In the genomic region with DNA sequence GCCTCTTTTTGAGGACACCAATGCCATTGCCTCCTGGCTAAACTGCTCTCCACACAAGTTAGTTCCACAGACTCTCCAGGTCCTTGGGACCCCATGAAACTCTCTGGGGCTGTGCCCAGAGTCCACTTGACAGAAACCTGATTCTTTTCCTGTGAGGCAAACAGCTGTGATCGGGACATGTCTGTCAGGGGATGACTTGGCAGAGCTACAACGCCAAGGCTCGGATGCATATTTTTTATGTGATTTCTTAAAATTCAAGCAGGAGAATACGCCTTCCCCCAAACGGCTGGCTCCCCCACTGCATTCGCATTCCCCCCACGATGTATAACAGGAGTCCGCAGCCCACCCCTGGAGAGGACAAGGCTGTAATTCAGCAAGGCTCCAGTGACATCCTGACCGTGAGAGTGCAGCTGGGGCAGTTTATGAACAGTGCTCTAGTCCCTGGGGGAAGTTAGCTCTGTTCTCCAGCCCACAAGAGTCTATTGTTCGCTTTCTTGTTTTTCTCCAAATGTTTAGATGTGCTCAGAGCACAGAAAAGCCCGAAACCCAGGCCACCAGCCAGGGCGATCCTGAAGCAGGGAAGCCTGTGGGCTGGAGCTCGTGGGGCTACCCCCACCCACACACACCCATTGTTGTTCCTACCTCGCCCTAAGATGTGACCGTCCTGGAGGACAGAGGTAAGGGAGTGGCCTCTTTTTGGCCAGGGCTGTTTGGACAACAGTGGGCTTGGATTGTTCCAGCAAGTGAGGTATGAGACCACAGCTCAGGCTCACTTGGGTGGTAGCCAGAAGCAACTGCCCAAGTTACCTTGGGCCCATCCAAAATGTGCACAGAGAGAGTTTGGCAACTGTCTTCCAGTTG, we compare ENCODE assay signal across 11 cellular contexts.
A peak's percentile ranks its signal among the peaks of the same experiment; 100 is the strongest.
DNase-seq lines count a peak whose midpoint lies in the region; ATAC-seq and TF ChIP-seq lines count a peak whose summit lies in the region.
"Had no signal": no experiment of that assay in that cellular context is flagged by ENCODE, and none has a peak within 500 bp of the region (broad histone marks: within the 10 kb centered on the region; RNA-seq: fewer than 3 reads in every experiment).

No MANE protein-coding gene starts in this region.

- H2AK5ac ChIP-seq in trophoblast cell (ENCODE audit: low read length) = peak overlapping the region; percentile 98

- H3K27ac ChIP-seq in BLaER1 (peak overlapping the region; percentile 95), trophoblast cell (ENCODE audit: low read depth, low read length) (peak overlapping the region; percentile 77)

- CTCF ChIA-PET in Calu3 (lab: Charles Lee) = interaction anchor here (0.6 kb wide), 1 partner anchor 332 kb away, joined by 3 read pairs; no protein-coding TSS in a partner anchor

- no peak for ATAC-seq in GM19467 (IDR thresholded peaks at IDR 0.05; ENCODE audit: unreplicated experiment)
- ATAC-seq: stimulated activated naive CD8-positive, alpha-beta T cell treated with anti-CD3 and anti-CD28 coated beads, Interleukin-15, Interleukin-2, amounts not matched to agents 100 U/mL and 50 U/mL, for 24 hours had no signal

- H3K27me3 ChIP-seq in BLaER1 (no peaks in the 10 kb centered on the region), adipocyte (replicated peaks; ENCODE audit: control insufficient read depth, insufficient read depth, low read length) (no peaks in the 10 kb centered on the region), trophoblast cell (ENCODE audit: insufficient read depth, low read length) (no peaks in the 10 kb centered on the region)

- DNase-seq in adipocyte (ENCODE audit: low read depth) (no peak), head of caudate nucleus (peak; percentile 61 to 93 (median 82)), trophoblast cell (no peak), Calu3 (no peak), NCI-H774 (lab: John Stamatoyannopoulos, UW) (no peak)
- DNase-seq in activated CD4-positive, alpha-beta T cell treated with anti-CD3 and anti-CD28 coated beads for 1 hour = no peak
- DNase-seq: activated naive CD4-positive, alpha-beta T cell; SK-N-SH; stimulated activated naive CD8-positive, alpha-beta T cell treated with anti-CD3 and anti-CD28 coated beads, Interleukin-15, Interleukin-2, amounts not matched to agents 100 U/mL and 50 U/mL, for 24 hours had no signal

- no peak overlapping the region for H3K4me3 Mint-ChIP-seq in Calu3 (ENCODE audit: low read depth, unreplicated experiment)

- H3K14ac ChIP-seq in trophoblast cell (ENCODE audit: low read length) = peak overlapping the region; percentile 89

- peak overlapping the region; percentile 78 for H3K9ac ChIP-seq in BLaER1
- H3K9ac ChIP-seq in adipocyte (ENCODE audit: low read length) = peak overlapping the region; percentile 36
- no peak overlapping the region for H3K9ac ChIP-seq in trophoblast cell (ENCODE audit: low read length)
- H3K9ac ChIP-seq: SK-N-SH had no signal

- no peaks in the 10 kb centered on the region for H3K9me3 Mint-ChIP-seq in Calu3 (ENCODE audit: low read depth, unreplicated experiment)

- peaks cover 72% of the 10 kb centered on the region for H3K79me1 ChIP-seq in trophoblast cell (ENCODE audit: low read length)

- H2AFZ ChIP-seq in trophoblast cell (ENCODE audit: insufficient read depth, low read length, poor library complexity) = peak overlapping the region; percentile 70

- peak overlapping the region; percentile 92 for H3K18ac ChIP-seq in trophoblast cell (ENCODE audit: low read length)

- no peak for TF ChIP-seq CTCF in Calu3 (IDR thresholded peaks at IDR 0.05; ENCODE audit: unreplicated experiment)

- no peaks in the 10 kb centered on the region for H3K36me3 ChIP-seq in BLaER1
- no peaks in the 10 kb centered on the region for H3K36me3 ChIP-seq in adipocyte (ENCODE audit: control insufficient read depth, insufficient read depth, low read length, severe bottlenecking)
- H3K36me3 ChIP-seq in trophoblast cell (ENCODE audit: control insufficient read depth in 1 of 2, insufficient read depth in 2 of 2, low read length in 2 of 2) = no peaks in the 10 kb centered on the region

- peak overlapping the region; percentile 82 for H3K4ac ChIP-seq in trophoblast cell (ENCODE audit: low read depth, low read length)

- peaks cover 9% of the 10 kb centered on the region for H3K4me1 Mint-ChIP-seq in Calu3 (ENCODE audit: low read depth, unreplicated experiment)

- no peak overlapping the region for H3K23ac ChIP-seq in trophoblast cell (ENCODE audit: low read length)

- peaks cover 7% of the 10 kb centered on the region for H3K79me2 ChIP-seq in trophoblast cell (ENCODE audit: control insufficient read depth, insufficient read depth, low read length, poor library complexity)

- intact Hi-C loops in head of caudate nucleus (cut with DNase I) (no loop called here), Calu3 (cut with micrococcal nuclease; ENCODE audit: unreplicated experiment) (no loop called here)

- no peaks in the 10 kb centered on the region for H3K27me3 Mint-ChIP-seq in Calu3 (ENCODE audit: unreplicated experiment)

- H3K4me2 ChIP-seq in BLaER1 (peak overlapping the region; percentile 90), trophoblast cell (ENCODE audit: low read length) (no peak overlapping the region)
- H3K4me2 ChIP-seq: SK-N-SH had no signal

- peak overlapping the region; percentile 97 for H2BK120ac ChIP-seq in trophoblast cell (ENCODE audit: insufficient read depth, low read length, poor library complexity)

- no CpG with 5 or more reads among the region's 15 CpGs for WGBS in trophoblast cell (ENCODE audit: extremely low coverage, insufficient coverage, insufficient read length)

- H3K36me3 Mint-ChIP-seq in Calu3 (ENCODE audit: insufficient read depth, unreplicated experiment) = peaks cover 9% of the 10 kb centered on the region

- H4K20me1 ChIP-seq in BLaER1 = no peaks in the 10 kb centered on the region

- H4K8ac ChIP-seq in trophoblast cell (ENCODE audit: low read depth, low read length) = peak overlapping the region; percentile 78

- BruUV-seq in Calu3 (replicated peaks; lab: Mats Ljungman, UMichigan) = no TSS peak

- peak overlapping the region; percentile 52 for H4K12ac ChIP-seq in trophoblast cell (ENCODE audit: low read depth, low read length)

- no peak overlapping the region for H3K27ac Mint-ChIP-seq in Calu3 (ENCODE audit: unreplicated experiment)

- H3K4me1 ChIP-seq in BLaER1 (peaks cover 96% of the 10 kb centered on the region), adipocyte (ENCODE audit: control insufficient read depth, insufficient read depth, low read length) (peaks cover 48% of the 10 kb centered on the region), trophoblast cell (ENCODE audit: control insufficient read depth in 1 of 2, insufficient read depth in 2 of 2, low read length in 2 of 2) (peaks cover 52 to 62% of the 10 kb centered on the region in 2 experiments)

- no peaks in the 10 kb centered on the region for H3K9me3 ChIP-seq in BLaER1
- no peaks in the 10 kb centered on the region for H3K9me3 ChIP-seq in adipocyte (ENCODE audit: control insufficient read depth, low read length)
- no peaks in the 10 kb centered on the region for H3K9me3 ChIP-seq in trophoblast cell (ENCODE audit: insufficient read depth, low read depth, low read length)
- H3K9me3 ChIP-seq: SK-N-SH had no signal

- peak overlapping the region; percentile 93 for H2BK5ac ChIP-seq in trophoblast cell (ENCODE audit: low read depth, low read length, poor library complexity)

- H3K4me3 ChIP-seq in BLaER1 (peak overlapping the region; percentile 43), adipocyte (ENCODE audit: low read length) (peak overlapping the region; percentile 4), trophoblast cell (ENCODE audit: low read depth, low read length) (no peak overlapping the region)

- H4K91ac ChIP-seq in trophoblast cell (ENCODE audit: low read depth, low read length) = peak overlapping the region; percentile 99

- H2BK12ac ChIP-seq in trophoblast cell (ENCODE audit: low read length) = peak overlapping the region; percentile 99

Comparison
In these comparisons a context has a peak if more than half of its experiments do, and no peak if none do; other contexts are left out.
1. DNase-seq: peak in head of caudate nucleus (42 of 42); none in adipocyte (single experiment), trophoblast cell (0 of 2), Calu3 (single experiment), NCI-H774 (single experiment) and activated CD4-positive, alpha-beta T cell treated with anti-CD3 and anti-CD28 coated beads for 1 hour (single experiment).